ENCODE assay signal across 14 cellular contexts in the genomic region with DNA sequence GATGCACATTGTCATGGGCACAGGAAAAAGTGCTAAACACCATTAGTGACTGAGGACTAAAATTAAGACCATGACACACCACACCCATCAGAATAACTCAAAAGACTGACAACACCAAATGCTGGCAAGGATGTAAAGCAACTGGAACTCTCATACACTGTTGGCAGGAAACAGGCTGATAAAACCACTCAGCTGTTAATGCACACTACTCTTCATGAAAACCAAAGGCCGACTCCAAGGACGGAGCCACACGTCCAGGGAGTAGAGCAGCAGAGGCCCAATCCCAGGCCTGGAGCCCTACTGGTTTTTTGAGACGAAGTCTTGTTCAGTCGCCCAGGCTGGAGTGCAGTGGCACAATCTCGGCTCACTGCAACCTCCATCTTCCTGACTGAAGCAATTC. TPM values are rescaled to one million over a fixed set of nuclear protein-coding genes. Genes with fewer than 3 reads are reported as not detected.
DNase-seq lines count a peak whose midpoint lies in the region; ATAC-seq, FAIRE-seq and TF ChIP-seq lines count a peak whose summit lies in the region.
"Had no signal": no experiment of that assay in that cellular context is flagged by ENCODE, and none has a peak within 500 bp of the region (broad histone marks: within the 10 kb centered on the region; RNA-seq: fewer than 3 reads in every experiment).

No MANE protein-coding gene starts in this region.

- DNase-seq in GM23338 (ENCODE audit: low spot score) (no peak), left cardiac atrium (no peak), gastrocnemius medialis (peak; percentile 55 to 75), testis (no peak), kidney (no peak), mammary epithelial cell (no peak)
- DNase-seq: CD8-positive, alpha-beta memory T cell; DMS 273 treated with DMSO at 0.1 percent for 48 hours; NCI-H1048; NCI-H1694; NCI-H82 had no signal

- peaks cover 49% of the 10 kb centered on the region for H3K36me3 Mint-ChIP-seq in GM23338 (ENCODE audit: low read depth)

- no peak overlapping the region for H3K9ac ChIP-seq in kidney (ENCODE audit: low read length in 2 of 2)
- no peak overlapping the region for H3K9ac ChIP-seq in mammary epithelial cell (ENCODE audit: insufficient read depth, low read length)

- H3K4me1 ChIP-seq in GM23338 (ENCODE audit: insufficient read depth) (no peaks in the 10 kb centered on the region), gastrocnemius medialis (peaks cover 35% of the 10 kb centered on the region in 2 donors), testis (no peaks in the 10 kb centered on the region), kidney (ENCODE audit: control insufficient read depth in 1 of 2, insufficient read depth in 1 of 2, low read depth in 1 of 2, low read length in 2 of 2) (no peaks in the 10 kb centered on the region), mammary epithelial cell (ENCODE audit: insufficient read depth, low read length) (peaks cover 4% of the 10 kb centered on the region)

- dilution Hi-C loops in mammary epithelial cell (cut with HindIII; ENCODE audit: low sequenced_read_pairs), result no loop called here

- peaks cover 12% of the 10 kb centered on the region for H4K20me1 ChIP-seq in GM23338 (replicated peaks; ENCODE audit: insufficient read depth)
- no peaks in the 10 kb centered on the region for H4K20me1 ChIP-seq in mammary epithelial cell (ENCODE audit: insufficient read depth, low read length)

- H3K79me2 ChIP-seq in GM23338 (replicated peaks; ENCODE audit: insufficient read depth) (peaks cover 91% of the 10 kb centered on the region), mammary epithelial cell (ENCODE audit: insufficient read depth, low read length) (peaks cover 58% of the 10 kb centered on the region)

- no peak for FAIRE-seq in kidney (lab: Jason Lieb, UNC)
- FAIRE-seq: H1, K562 had no signal

- H3K9me2 ChIP-seq in GM23338 (ENCODE audit: insufficient read depth), result no peaks in the 10 kb centered on the region

- TF ChIP-seq POLR2A in gastrocnemius medialis (IDR thresholded peaks at IDR 0.05) (no peak), testis (IDR thresholded peaks at IDR 0.05) (no peak)

- in situ Hi-C loops in gastrocnemius medialis (cut with MboI; ENCODE audit: low sequenced_read_pairs in 4 of 4) (no loop called here), mammary epithelial cell (cut with MboI; ENCODE audit: low sequenced_read_pairs in 2 of 2) (loop anchor here (10.0 to 25.0 kb wide), 2 partner anchors 368 to 381 kb away; no protein-coding TSS in a partner anchor)

- peak overlapping the region; percentile 6; the same call in 1 of the 2 replicates for H3K27ac Mint-ChIP-seq in GM23338

- H3K9me3 ChIP-seq in gastrocnemius medialis (no peaks in the 10 kb centered on the region), testis (no peaks in the 10 kb centered on the region), kidney (ENCODE audit: control insufficient read depth in 1 of 2, low read length in 2 of 2) (no peaks in the 10 kb centered on the region), mammary epithelial cell (replicated peaks; ENCODE audit: insufficient read depth, low read length) (no peaks in the 10 kb centered on the region)

- no peaks in the 10 kb centered on the region for H3K27me3 ChIP-seq in GM23338 (ENCODE audit: insufficient read depth)
- no peaks in the 10 kb centered on the region for H3K27me3 ChIP-seq in gastrocnemius medialis
- no peaks in the 10 kb centered on the region for H3K27me3 ChIP-seq in testis
- H3K27me3 ChIP-seq in mammary epithelial cell (ENCODE audit: insufficient read depth, low read length), result no peaks in the 10 kb centered on the region

- 85 to 91% methylated on average over 6 of the region's 6 CpGs for WGBS in testis, 2 donors
- WGBS in mammary epithelial cell (ENCODE audit: low coverage, missing lambda C conversion rate), result 92% methylated on average over 6 of the region's 6 CpGs

- no TSS peak for BruUV-seq in mammary epithelial cell (replicated peaks; lab: Mats Ljungman, UMichigan)

- no peaks in the 10 kb centered on the region; the same call in 1 of the 2 replicates for H3K36me3 ChIP-seq in GM23338 (ENCODE audit: insufficient read depth)
- H3K36me3 ChIP-seq in gastrocnemius medialis, result peaks cover 0 to 5% of the 10 kb centered on the region in 2 donors
- H3K36me3 ChIP-seq in testis (ENCODE audit: low read depth, missing control alignments), result no peaks in the 10 kb centered on the region
- no peaks in the 10 kb centered on the region for H3K36me3 ChIP-seq in kidney (ENCODE audit: control insufficient read depth in 1 of 2, insufficient read depth in 2 of 2, low read length in 2 of 2)
- peaks cover 5% of the 10 kb centered on the region for H3K36me3 ChIP-seq in mammary epithelial cell (ENCODE audit: insufficient read depth, low read length)

- H2AFZ ChIP-seq in GM23338, result no peak overlapping the region
- H2AFZ ChIP-seq in mammary epithelial cell (ENCODE audit: low read depth, low read length), result no peak overlapping the region

- H3K4me3 Mint-ChIP-seq in GM23338, result no peak overlapping the region
- H3K4me3 Mint-ChIP-seq: CD8-positive, alpha-beta memory T cell had no signal

- H3K4me1 Mint-ChIP-seq in GM23338, result peaks cover 1% of the 10 kb centered on the region

- TF ChIP-seq CTCF in GM23338 (conservative IDR thresholded peaks at IDR 0.05; ENCODE audit: low read depth in 2 of 2), result no peak
- TF ChIP-seq CTCF in VCaP (conservative IDR thresholded peaks at IDR 0.05), result no peak
- no peak for TF ChIP-seq CTCF in gastrocnemius medialis (IDR thresholded peaks at IDR 0.05 in 4 of 5, conservative IDR thresholded peaks at IDR 0.05 in 1 of 5)
- TF ChIP-seq CTCF in testis (IDR thresholded peaks at IDR 0.05), result no peak
- TF ChIP-seq CTCF in kidney (IDR thresholded peaks at IDR 0.05; ENCODE audit: borderline replicate concordance, extremely low read depth, insufficient read depth), result no peak
- no peak for TF ChIP-seq CTCF in mammary epithelial cell (conservative IDR thresholded peaks at IDR 0.05 in 1 of 2, IDR thresholded peaks at IDR 0.05 in 1 of 2; ENCODE audit: extremely low read depth in 1 of 2, insufficient read depth in 1 of 2, low read depth in 1 of 2, low read length in 2 of 2)

- CTCF ChIA-PET in mammary epithelial cell (lab: Charles Lee; ENCODE audit: low non-redundant PET), result no interaction called here

- H3K27ac ChIP-seq in GM23338 (ENCODE audit: low read depth) (no peak overlapping the region), VCaP (peak overlapping the region; percentile 12; the same call in 1 of the 2 replicates), gastrocnemius medialis (peak overlapping the region; percentile 78 to 97 (median 83)), testis (no peak overlapping the region), kidney (ENCODE audit: low read depth in 2 of 2, low read length in 2 of 2) (no peak overlapping the region), mammary epithelial cell (ENCODE audit: insufficient read depth, low read depth, low read length) (no peak overlapping the region)

- H3K4me3 ChIP-seq in GM23338, result no peak overlapping the region
- peak overlapping the region in 1 of 4 donors; percentile 6 for H3K4me3 ChIP-seq in gastrocnemius medialis
- no peak overlapping the region for H3K4me3 ChIP-seq in testis
- no peak overlapping the region for H3K4me3 ChIP-seq in kidney (ENCODE audit: low read length in 2 of 2)
- no peak overlapping the region for H3K4me3 ChIP-seq in mammary epithelial cell (replicated peaks in 1 of 3; ENCODE audit: insufficient read depth in 1 of 3, low read depth in 2 of 3, low read length in 3 of 3)
- H3K4me3 ChIP-seq: K562 had no signal

- intact Hi-C loops in left cardiac atrium (cut with DNase I), result loop anchor here (10.0 kb wide), 2 partner anchors 368 to 378 kb away; no protein-coding TSS in a partner anchor
- intact Hi-C loops in gastrocnemius medialis (cut with DNase I; ENCODE audit: low total_unique reads), result loop anchor here (10.0 kb wide), 1 partner anchor 662 kb away; no protein-coding TSS in a partner anchor
- intact Hi-C loops in testis (cut with DNase I; ENCODE audit: low total_unique reads), result no loop called here
- intact Hi-C loops in kidney (cut with DNase I), result no loop called here
- intact Hi-C loops in mammary epithelial cell (cut with micrococcal nuclease), result loop anchor here (10.0 kb wide), 1 partner anchor 188 kb away; a partner anchor contains a TSS

- H3K27me3 Mint-ChIP-seq in GM23338 (ENCODE audit: insufficient read depth, low read depth, poor library complexity), result no peaks in the 10 kb centered on the region
- H3K27me3 Mint-ChIP-seq: CD8-positive, alpha-beta memory T cell had no signal

- no peak overlapping the region for H3K4me2 ChIP-seq in GM23338
- no peak overlapping the region for H3K4me2 ChIP-seq in mammary epithelial cell (ENCODE audit: insufficient read depth, low read depth, low read length)

- H3K9me3 Mint-ChIP-seq in GM23338, result peaks cover 2% of the 10 kb centered on the region; the same call in 1 of the 3 replicates
- H3K9me3 Mint-ChIP-seq: CD8-positive, alpha-beta memory T cell had no signal

- ATAC-seq in GM23338, result no peak
- ATAC-seq in left cardiac atrium, result peak; percentile 45 to 88
- peak; percentile 99 for ATAC-seq in gastrocnemius medialis
- ATAC-seq: K562 had no signal

- no peaks in the 10 kb centered on the region for H3F3A ChIP-seq in GM23338 (replicated peaks; ENCODE audit: low read depth)

TF ChIP-seq in GM23338, 12 proteins besides CTCF, POLR2A, EP300 and RAD21 (continues in another document):
- TF ChIP-seq STAT1 (IDR thresholded peaks at IDR 0.05; ENCODE audit: unreplicated experiment), result no peak

RNA-seq across cellular contexts. Expression of a gene that starts 6.4 kb away (rescaled TPM):
- total RNA-seq in GM23338 (2014; rRNA removed; shearing (Covaris generic)), result 12.5 and 21.3 TPM in 2 replicates
- polyA plus RNA-seq in GM23338 (2016; fragmentation: Nextera tagmentation; extraction: Ambion mirVana) (8.7 and 10.9 TPM in 2 replicates), testis (ENCODE audit: insufficient read depth, low read depth, low replicate concordance) (17.2 TPM), kidney (ENCODE audit: insufficient read depth, low read depth, low replicate concordance) (6.4 TPM), mammary epithelial cell (7.6 TPM)
- total RNA-seq in left cardiac atrium (1 to 10 TPM; 6.4 to 6.8 TPM), gastrocnemius medialis (10 to 100 TPM; 11.3 to 21.0 (median 14.3) TPM), testis (10 to 100 TPM; 20.9 to 29.1 TPM), kidney (17.1 TPM), mammary epithelial cell (10 to 100 TPM; 11.7 to 16.5 TPM)
- 4.8 TPM for polyA minus RNA-seq in mammary epithelial cell

RNA-seq across cellular contexts. Expression of a gene that starts 48.0 kb away (rescaled TPM):
- total RNA-seq in GM23338 (2014; rRNA removed; shearing (Covaris generic)), result 24.2 and 35.3 TPM in 2 replicates
- polyA plus RNA-seq in GM23338 (2016; fragmentation: Nextera tagmentation; extraction: Ambion mirVana) (17.2 and 28.1 TPM in 2 replicates), testis (ENCODE audit: insufficient read depth, low read depth, low replicate concordance) (25.8 TPM), kidney (ENCODE audit: insufficient read depth, low read depth, low replicate concordance) (5.1 TPM), mammary epithelial cell (16.7 TPM)
- total RNA-seq in left cardiac atrium (10 to 100 TPM; 53.2 to 53.4 TPM), gastrocnemius medialis (10 to 100 TPM; 20.3 to 39.1 (median 23.5) TPM), testis (100 to 1,000 TPM; 106 to 109 TPM), kidney (68.3 TPM), mammary epithelial cell (10 to 100 TPM; 41.0 to 88.7 TPM)
- 72.5 TPM for polyA minus RNA-seq in mammary epithelial cell

Comparison
In these comparisons a context has a peak if more than half of its experiments do, and no peak if none do; other contexts are left out.
1. DNase-seq: peak in gastrocnemius medialis (2 of 2); none in GM23338 (single experiment), left cardiac atrium (single experiment), testis (single experiment), kidney (single experiment) and mammary epithelial cell (single experiment).
2. H3K27ac ChIP-seq: peak in VCaP (single experiment) and gastrocnemius medialis (4 of 4); none in GM23338 (single experiment), testis (0 of 2), kidney (0 of 2) and mammary epithelial cell (single experiment).
3. intact Hi-C loops: an anchor here in left cardiac atrium (10.0 kb wide), gastrocnemius medialis (10.0 kb wide) and mammary epithelial cell (10.0 kb wide); none called in testis and kidney.
4. in situ Hi-C loops: an anchor here in mammary epithelial cell (10.0 to 25.0 kb wide); none called in gastrocnemius medialis.